10 cellular contexts compared by ENCODE assay signal in the genomic region with DNA sequence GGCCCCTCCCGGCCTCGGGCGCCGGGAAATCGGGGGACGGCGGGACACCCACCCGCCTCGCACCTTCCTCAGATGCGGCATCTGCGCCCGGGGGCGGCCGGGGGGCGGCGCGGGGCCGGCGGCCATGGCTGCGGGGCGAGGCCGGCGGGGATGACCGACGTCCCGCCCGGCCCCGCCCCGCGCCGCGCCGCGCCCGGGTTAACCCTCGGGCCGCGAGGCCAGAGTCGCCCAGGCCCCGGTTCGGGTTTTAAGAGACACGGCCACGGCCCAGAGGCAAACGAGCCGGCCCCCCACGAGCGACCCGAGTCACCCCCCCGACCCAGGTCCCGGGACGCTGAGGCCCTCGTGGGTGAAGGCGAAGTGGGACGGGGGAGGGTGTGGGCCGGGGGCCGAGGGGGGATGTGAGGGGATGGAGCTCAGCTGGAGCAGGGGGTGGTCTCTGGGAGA. TPM values are rescaled to one million over a fixed set of nuclear protein-coding genes. Genes with fewer than 3 reads are reported as not detected.
DNase-seq lines count a peak whose midpoint lies in the region; ATAC-seq, FAIRE-seq and TF ChIP-seq lines count a peak whose summit lies in the region.
"Had no signal": no experiment of that assay in that cellular context is flagged by ENCODE, and none has a peak within 500 bp of the region (broad histone marks: within the 10 kb centered on the region; RNA-seq: fewer than 3 reads in every experiment).

A gene (minus strand): TSS at position 159 of the 447 bp plus-strand sequence. CDS start 33 bp downstream, at position 126.

- no peak for TF ChIP-seq EP300 in suprapubic skin (IDR thresholded peaks at IDR 0.05)

- DNase-seq in T-helper 2 cell treated with Interferon-gamma antibody and Interleukin-4, amounts not matched to agents 5 μg/mL and 100 μg/mL, for 36 hours (ENCODE audit: low spot score): no peak
- DNase-seq in T-helper 2 cell (no peak), cerebellum (ENCODE audit: low spot score) (no peak), left colon (no peak), suprapubic skin (ENCODE audit: low spot score in 2 of 2) (no peak), COLO668 (lab: John Stamatoyannopoulos, UW; ENCODE audit: unreplicated experiment) (no peak), RCC 7860 (ENCODE audit: low spot score) (no peak), NCI-H146 (lab: John Stamatoyannopoulos, UW) (no peak)
- DNase-seq: ACHN, MM.1S had no signal

- H3K4me3 Mint-ChIP-seq in T-helper 2 cell treated with Interferon-gamma antibody and Interleukin-4, amounts not matched to agents 5 μg/mL and 100 μg/mL, for 36 hours: peak within 1 kb of the TSS; percentile 52

- TF ChIP-seq CTCF in suprapubic skin (IDR thresholded peaks at IDR 0.05): no peak

- H3K9me3 ChIP-seq in suprapubic skin: no peaks in the 10 kb centered on the region

- peaks cover 31% of the 10 kb centered on the region for H3K4me1 ChIP-seq in suprapubic skin

- intact Hi-C loops in left colon (cut with DNase I, micrococcal nuclease): no loop called here

- no peak within 1 kb of the TSS for H3K27ac ChIP-seq in suprapubic skin

- no peak for TF ChIP-seq POLR2A in suprapubic skin (IDR thresholded peaks at IDR 0.05)

- peaks cover 23% of the 10 kb centered on the region for H3K27me3 Mint-ChIP-seq in T-helper 2 cell treated with Interferon-gamma antibody and Interleukin-4, amounts not matched to agents 5 μg/mL and 100 μg/mL, for 36 hours (ENCODE audit: low read depth)

- no peak for FAIRE-seq in RCC 7860 (lab: Jason Lieb, UNC)

- no peak within 1 kb of the TSS for H3K27ac Mint-ChIP-seq in T-helper 2 cell treated with Interferon-gamma antibody and Interleukin-4, amounts not matched to agents 5 μg/mL and 100 μg/mL, for 36 hours

- 20% methylated on average over 18 of the region's 56 CpGs for WGBS in suprapubic skin

- peak within 1 kb of the TSS; percentile 50 for H3K4me3 ChIP-seq in suprapubic skin

- H3K27me3 ChIP-seq in suprapubic skin: peaks cover 41% of the 10 kb centered on the region

- H3K9me3 Mint-ChIP-seq in T-helper 2 cell treated with Interferon-gamma antibody and Interleukin-4, amounts not matched to agents 5 μg/mL and 100 μg/mL, for 36 hours: no peaks in the 10 kb centered on the region

- H3K36me3 Mint-ChIP-seq in T-helper 2 cell treated with Interferon-gamma antibody and Interleukin-4, amounts not matched to agents 5 μg/mL and 100 μg/mL, for 36 hours (ENCODE audit: low read depth): no peaks in the 10 kb centered on the region

- peaks cover 6% of the 10 kb centered on the region for H3K4me1 Mint-ChIP-seq in T-helper 2 cell treated with Interferon-gamma antibody and Interleukin-4, amounts not matched to agents 5 μg/mL and 100 μg/mL, for 36 hours (ENCODE audit: low read depth)

- H3K36me3 ChIP-seq in suprapubic skin: no peaks in the 10 kb centered on the region

- ATAC-seq in left colon: peak; percentile 31

RNA-seq across cellular contexts. Expression of the gene that starts here (rescaled TPM):
- total RNA-seq in cerebellum (10.1 TPM), left colon (1 to 10 TPM; 2.6 to 7.6 TPM), suprapubic skin (1 to 10 TPM in 1 of 4 donors, under 1 TPM in 3; 0.30 to 1.5 (median 0.59) TPM)
